Comparison of ENCODE assay signal across 21 cellular contexts in the genomic region with DNA sequence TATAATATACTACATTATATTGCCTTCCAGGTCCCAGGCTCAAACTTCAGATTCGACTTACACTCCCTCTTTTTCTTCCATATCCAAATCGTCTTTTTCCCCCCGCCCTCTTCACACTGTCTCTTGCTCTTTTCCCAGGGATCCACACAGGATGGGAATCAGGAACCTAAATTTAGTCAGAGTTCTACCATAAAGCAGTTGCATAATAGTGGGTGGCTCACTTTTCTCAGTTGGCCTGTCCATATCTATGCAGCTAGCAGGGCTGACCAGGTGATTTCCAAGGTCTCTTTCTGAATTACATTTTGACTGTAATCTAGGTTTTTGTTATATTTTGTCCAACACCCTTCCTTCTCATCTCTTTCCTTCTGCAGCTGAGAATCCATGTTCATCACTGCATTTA.
"Had no signal": no experiment of that assay in that cellular context is flagged by ENCODE, and none has a peak within 500 bp of the region (broad histone marks: within the 10 kb centered on the region; RNA-seq: fewer than 3 reads in every experiment).

No MANE protein-coding gene starts in this region.

- H3K27me3 ChIP-seq: SJSA1 had no signal

- H3K4me3 ChIP-seq: SJSA1, SK-N-MC had no signal

- H3K4me1 ChIP-seq: SJSA1 had no signal

- DNase-seq: Karpas-422, KG1, MM.1S, NCI-H1092 treated with DMSO at 0.1 percent for 48 hours, NCI-H1436, NCI-H187, NCI-H2029, NCI-H2081 treated with DMSO at 0.1 percent for 48 hours, NCI-H2171, NCI-H226, NCI-H446, NCI-H510A, NCI-H524 treated with DMSO at 0.1 percent for 48 hours, NCI-H69, NCI-H774, Right ventricle myocardium superior, RPMI8226, SIG-M5 had no signal

- H3K27ac ChIP-seq: HL-60, SJSA1 had no signal

- H3K9me3 ChIP-seq: SJSA1 had no signal
